Comparison of ENCODE assay signal across 10 cellular contexts in genomic region chr20:50048420-50049166, GRCh38.
DNase-seq lines count a peak whose midpoint lies in the region; ATAC-seq, FAIRE-seq and TF ChIP-seq lines count a peak whose summit lies in the region.
"Had no signal": no experiment of that assay in that cellular context is flagged by ENCODE, and none has a peak within 500 bp of the region (broad histone marks: within the 10 kb centered on the region; RNA-seq: fewer than 3 reads in every experiment).

No MANE protein-coding gene starts in this region.

- H3K4me3 Mint-ChIP-seq in activated CD4-positive, alpha-beta T cell treated with anti-CD3 and anti-CD28 coated beads, Interleukin-2, amount 10 ng/mL, durations not matched to agents 7 days and 5 days = no peak overlapping the region

- H3K9me3 Mint-ChIP-seq in activated CD4-positive, alpha-beta T cell treated with anti-CD3 and anti-CD28 coated beads, Interleukin-2, amount 10 ng/mL, durations not matched to agents 7 days and 5 days = peaks cover 4% of the 10 kb centered on the region
- H3K9me3 Mint-ChIP-seq: activated naive CD4-positive, alpha-beta T cell treated with anti-CD3 and anti-CD28 coated beads, Interleukin-2, amount 50 U/mL, for 72 hours had no signal

- no peaks in the 10 kb centered on the region for H3K4me1 ChIP-seq in muscle layer of duodenum (ENCODE audit: control insufficient read depth in 1 of 2, insufficient read depth in 2 of 2, low read length in 2 of 2)
- peaks cover 30% of the 10 kb centered on the region for H3K4me1 ChIP-seq in upper lobe of right lung
- H3K4me1 ChIP-seq in small intestine (ENCODE audit: control insufficient read depth in 2 of 2, insufficient read depth in 1 of 2, low read depth in 1 of 2, low read length in 1 of 2) = no peaks in the 10 kb centered on the region

- intact Hi-C loops in upper lobe of right lung (cut with DNase I) = no loop called here

- H3K36me3 Mint-ChIP-seq in activated CD4-positive, alpha-beta T cell treated with anti-CD3 and anti-CD28 coated beads, Interleukin-2, amount 10 ng/mL, durations not matched to agents 7 days and 5 days (ENCODE audit: low read depth) = no peaks in the 10 kb centered on the region
- H3K36me3 Mint-ChIP-seq: activated naive CD4-positive, alpha-beta T cell treated with anti-CD3 and anti-CD28 coated beads, Interleukin-2, amount 50 U/mL, for 72 hours had no signal

- H3K27me3 Mint-ChIP-seq in activated CD4-positive, alpha-beta T cell treated with anti-CD3 and anti-CD28 coated beads, Interleukin-2, amount 10 ng/mL, durations not matched to agents 7 days and 5 days = peaks cover 13% of the 10 kb centered on the region

- no peaks in the 10 kb centered on the region for H3K27me3 ChIP-seq in muscle layer of duodenum (ENCODE audit: low read depth, low read length)
- H3K27me3 ChIP-seq in upper lobe of right lung = no peaks in the 10 kb centered on the region
- H3K27me3 ChIP-seq in small intestine (ENCODE audit: control insufficient read depth in 2 of 2, insufficient read depth in 2 of 2, low read length in 2 of 2) = no peaks in the 10 kb centered on the region

- 63 to 67% (median 66%) methylated on average over 16 of the region's 16 CpGs for WGBS in small intestine, 3 donors

- H3K36me3 ChIP-seq in muscle layer of duodenum (ENCODE audit: control insufficient read depth in 1 of 2, insufficient read depth in 2 of 2, low read length in 2 of 2) = no peaks in the 10 kb centered on the region
- H3K36me3 ChIP-seq in upper lobe of right lung = no peaks in the 10 kb centered on the region
- no peaks in the 10 kb centered on the region for H3K36me3 ChIP-seq in small intestine (ENCODE audit: control insufficient read depth in 2 of 2, insufficient read depth in 2 of 2, low read length in 2 of 2)

- H3K27ac ChIP-seq in muscle layer of duodenum (ENCODE audit: low read length) (peak overlapping the region; percentile 27), upper lobe of right lung (no peak overlapping the region), small intestine (ENCODE audit: low read depth in 1 of 2, low read length in 1 of 2) (no peak overlapping the region)

- CTCF ChIA-PET in activated CD4-positive, alpha-beta T cell treated with anti-CD3 and anti-CD28 coated beads, Interleukin-2, amount 10 ng/mL, durations not matched to agents 7 days and 5 days (lab: Charles Lee) = interaction anchor here (0.6 kb wide), 2 partner anchors 9 to 23 kb away, joined by 3 read pairs; no protein-coding TSS in a partner anchor

- H3K4me1 Mint-ChIP-seq in activated CD4-positive, alpha-beta T cell treated with anti-CD3 and anti-CD28 coated beads, Interleukin-2, amount 10 ng/mL, durations not matched to agents 7 days and 5 days = peaks cover 10% of the 10 kb centered on the region

- POLR2A ChIA-PET in activated CD4-positive, alpha-beta T cell treated with anti-CD3 and anti-CD28 coated beads, Interleukin-2, amount 10 ng/mL, durations not matched to agents 7 days and 5 days (lab: Charles Lee) = no interaction called here

- peak; percentile 19 for ATAC-seq in upper lobe of right lung

- no peak overlapping the region for H3K27ac Mint-ChIP-seq in activated CD4-positive, alpha-beta T cell treated with anti-CD3 and anti-CD28 coated beads, Interleukin-2, amount 10 ng/mL, durations not matched to agents 7 days and 5 days

- no peak for TF ChIP-seq CTCF in upper lobe of right lung (IDR thresholded peaks at IDR 0.05)

- peak; percentile 16 for DNase-seq in activated CD4-positive, alpha-beta T cell treated with anti-CD3 and anti-CD28 coated beads, Interleukin-2, amount 10 ng/mL, durations not matched to agents 7 days and 5 days
- DNase-seq in activated CD4-positive, alpha-beta T cell treated with anti-CD3 and anti-CD28 coated beads for 4 hours = no peak
- DNase-seq in activated gamma-delta T cell treated with Interleukin-2 at 50 U/mL for 16 hours = peak; percentile 33
- DNase-seq in upper lobe of right lung = no peak
- DNase-seq in dermis blood vessel endothelial cell = no peak
- DNase-seq in small intestine = no peak
- DNase-seq in NCI-H2227 (lab: John Stamatoyannopoulos, UW; ENCODE audit: unreplicated experiment) = no peak
- DNase-seq: stimulated activated CD4-positive, alpha-beta T cell treated with anti-CD3 and anti-CD28 coated beads, Interleukin-12 subunit alpha, Interleukin-12 subunit beta, amount 100 ng/mL, for 4 hours had no signal

- H3K4me3 ChIP-seq in muscle layer of duodenum (ENCODE audit: low read depth in 1 of 2, low read length in 2 of 2) (no peak overlapping the region), upper lobe of right lung (no peak overlapping the region), small intestine (ENCODE audit: low read depth in 1 of 2, low read length in 2 of 2) (no peak overlapping the region)

- H3K9me3 ChIP-seq in muscle layer of duodenum (ENCODE audit: control insufficient read depth in 1 of 2, low read length in 2 of 2) (no peaks in the 10 kb centered on the region), upper lobe of right lung (no peaks in the 10 kb centered on the region), small intestine (ENCODE audit: control insufficient read depth, low read depth) (no peaks in the 10 kb centered on the region)

- no peak for FAIRE-seq in small intestine (lab: Jason Lieb, UNC)

Comparison
In these comparisons a context has a peak if more than half of its experiments do, and no peak if none do; other contexts are left out.
1. DNase-seq: peak in activated CD4-positive, alpha-beta T cell treated with anti-CD3 and anti-CD28 coated beads, Interleukin-2, amount 10 ng/mL, durations not matched to agents 7 days and 5 days (single experiment) and activated gamma-delta T cell treated with Interleukin-2 at 50 U/mL for 16 hours (single experiment); none in activated CD4-positive, alpha-beta T cell treated with anti-CD3 and anti-CD28 coated beads for 4 hours (0 of 2), upper lobe of right lung (single experiment), dermis blood vessel endothelial cell (single experiment), small intestine (single experiment) and NCI-H2227 (single experiment).